ENCODE assay signal across 13 cellular contexts in the genomic region with DNA sequence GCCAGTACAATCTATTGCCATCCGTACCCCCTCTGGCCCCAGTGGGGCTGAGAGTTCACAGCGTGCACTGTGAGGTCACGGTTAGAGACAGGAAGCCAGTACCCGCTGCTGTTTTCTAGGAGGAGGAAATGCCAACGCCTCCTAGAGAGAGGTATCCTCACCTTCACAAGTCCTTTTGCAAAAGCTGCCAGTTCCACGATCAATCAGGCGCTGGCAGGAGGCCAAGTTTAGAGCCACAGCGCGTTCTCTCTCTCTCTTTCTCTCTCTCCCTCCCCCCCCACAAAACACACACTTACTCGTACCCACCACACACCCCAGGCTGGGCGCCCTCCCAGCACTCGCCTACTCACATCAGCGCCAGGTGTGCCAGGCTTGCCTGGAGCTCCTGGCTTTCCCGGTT. TPM values are rescaled to one million over a fixed set of nuclear protein-coding genes. Genes with fewer than 3 reads are reported as not detected.
DNase-seq lines count a peak whose midpoint lies in the region; ATAC-seq and TF ChIP-seq lines count a peak whose summit lies in the region.
"Had no signal": no experiment of that assay in that cellular context is flagged by ENCODE, and none has a peak within 500 bp of the region (broad histone marks: within the 10 kb centered on the region; RNA-seq: fewer than 3 reads in every experiment).

No MANE protein-coding gene starts in this region.

- DNase-seq in NCI-H146 (lab: John Stamatoyannopoulos, UW), result peak; percentile 55
- DNase-seq in NCI-H146 treated with DMSO at 0.1 percent for 48 hours (lab: John Stamatoyannopoulos, UW; ENCODE audit: unreplicated experiment), result no peak
- DNase-seq in NCI-H2107 (lab: John Stamatoyannopoulos, UW), result peak; percentile 55
- DNase-seq in posterior vena cava (ENCODE audit: low spot score), result peak; percentile 71
- no peak for DNase-seq in 8988T
- DNase-seq: activated effector memory CD4-positive, alpha-beta T cell treated with Interleukin-2 at 50 U/mL for 16 hours; CD8-positive, alpha-beta memory T cell; midbrain had no signal

- intact Hi-C loops in posterior vena cava (cut with DNase I), result no loop called here

- ATAC-seq in GM18519 (IDR thresholded peaks at IDR 0.05; ENCODE audit: low FRiP score, unreplicated experiment), result no peak
- ATAC-seq in HG03469 (IDR thresholded peaks at IDR 0.05; ENCODE audit: unreplicated experiment), result no peak

- TF ChIP-seq CTCF in VCaP (conservative IDR thresholded peaks at IDR 0.05), result no peak

- H3K27ac ChIP-seq in VCaP, result peak overlapping the region; percentile 34

RNA-seq across cellular contexts. Expression of gene COL9A1, which starts 22.4 kb away (rescaled TPM):
- total RNA-seq in posterior vena cava, result not detected
- total RNA-seq: A172; CD8-positive, alpha-beta memory T cell; osteocyte had no signal

Comparison
In these comparisons a context has a peak if more than half of its experiments do, and no peak if none do; other contexts are left out.
1. DNase-seq: peak in NCI-H146 (single experiment), NCI-H2107 (single experiment) and posterior vena cava (single experiment); none in NCI-H146 treated with DMSO at 0.1 percent for 48 hours (single experiment) and 8988T (single experiment).